Comparison of ENCODE assay signal across 27 cellular contexts in the genomic region with DNA sequence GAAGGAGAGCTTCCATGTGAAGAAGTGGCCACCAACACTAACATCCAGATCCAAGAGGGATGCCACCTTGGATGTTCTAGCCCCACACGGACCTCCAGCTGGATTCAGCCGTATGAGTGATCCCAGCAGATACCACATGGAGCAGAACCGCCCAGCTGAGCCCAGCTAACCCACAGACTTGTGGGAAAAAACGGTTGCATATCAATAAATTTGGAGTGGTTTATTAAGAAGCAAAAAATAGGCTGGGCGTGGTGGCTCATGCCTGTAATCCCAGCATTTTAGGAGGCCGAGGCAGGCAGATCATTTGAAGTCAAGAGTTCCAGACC.
"Had no signal": no experiment of that assay in that cellular context is flagged by ENCODE, and none has a peak within 500 bp of the region (broad histone marks: within the 10 kb centered on the region; RNA-seq: fewer than 3 reads in every experiment).

No MANE protein-coding gene starts in this region.

- H3K27ac ChIP-seq: brain microvascular endothelial cell, KMS-11, PC-9, SK-N-MC had no signal

- H2AFZ ChIP-seq: PC-9 had no signal

- H3K4me1 Mint-ChIP-seq: activated CD4-positive, alpha-beta memory T cell treated with anti-CD3 and anti-CD28 coated beads, Interleukin-2, amount 10 ng/mL, durations not matched to agents 7 days and 5 days; activated T-helper 17 cell treated with anti-CD3 and anti-CD28 coated beads, Interleukin-2, amount 50 U/mL, for 72 hours; T-cell had no signal

- H3K27me3 Mint-ChIP-seq: activated B cell treated with CpG ODN at 0.5 μM for 24 hours had no signal

- FAIRE-seq: TTC549 had no signal

- H3K36me3 ChIP-seq: brain microvascular endothelial cell, cardiac muscle cell had no signal

- H3K9me3 Mint-ChIP-seq: activated B cell treated with CpG ODN at 0.5 μM for 24 hours; activated CD4-positive, alpha-beta memory T cell treated with anti-CD3 and anti-CD28 coated beads, Interleukin-2, amount 10 ng/mL, durations not matched to agents 7 days and 5 days; activated naive CD4-positive, alpha-beta T cell treated with anti-CD3 and anti-CD28 coated beads for 36 hours; activated T-helper 17 cell treated with anti-CD3 and anti-CD28 coated beads, Interleukin-2, amount 50 U/mL, for 72 hours; T-cell had no signal

- ATAC-seq: activated T-helper 17 cell treated with anti-CD3 and anti-CD28 coated beads, Interleukin-2, amount 50 U/mL, for 72 hours; T-cell had no signal

- DNase-seq: activated B cell treated with CpG ODN at 0.5 μM for 24 hours; activated CD4-positive, alpha-beta memory T cell treated with anti-CD3 and anti-CD28 coated beads, Interleukin-2, amount 10 ng/mL, durations not matched to agents 7 days and 5 days; activated CD4-positive, alpha-beta T cell treated with anti-CD3 and anti-CD28 coated beads for 1 hour; activated CD4-positive, alpha-beta T cell treated with anti-CD3 and anti-CD28 coated beads, Interleukin-2, amount 50 U/mL, for 1 hour; activated gamma-delta T cell; activated naive CD4-positive, alpha-beta T cell treated with anti-CD3 and anti-CD28 coated beads for 36 hours; activated T-cell treated with anti-CD3 and anti-CD28 coated beads for 4 hours; activated T-cell treated with anti-CD3 and anti-CD28 coated beads, Interleukin-2, amount 50 U/mL, for 48 hours; amygdala; brain microvascular endothelial cell; NCI-H1092 treated with DMSO at 0.1 percent for 48 hours; NCI-H1436; NCI-H1694 treated with DMSO at 0.1 percent for 48 hours; NCI-H2029 treated with DMSO at 0.1 percent for 48 hours; NCI-H510A treated with DMSO at 0.1 percent for 48 hours; NCI-H69; NK-92 treated with Interleukin-12 subunit alpha and Interleukin-12 subunit beta, amount 100 ng/mL, for 24 hours; PC-9; T-cell; T-helper 2 cell; T1000 had no signal

- H3K27ac Mint-ChIP-seq: activated B cell treated with CpG ODN at 0.5 μM for 24 hours; activated CD4-positive, alpha-beta memory T cell treated with anti-CD3 and anti-CD28 coated beads, Interleukin-2, amount 10 ng/mL, durations not matched to agents 7 days and 5 days; activated naive CD4-positive, alpha-beta T cell treated with anti-CD3 and anti-CD28 coated beads for 36 hours; activated naive CD8-positive, alpha-beta T cell; activated T-helper 17 cell treated with anti-CD3 and anti-CD28 coated beads, Interleukin-2, amount 50 U/mL, for 72 hours; T-cell had no signal

- H3K4me3 ChIP-seq: cardiac muscle cell, PC-9, SK-N-MC had no signal

- H3K9ac ChIP-seq: KMS-11 had no signal

- H3K4me2 ChIP-seq: KMS-11, PC-9 had no signal

- H3K27me3 ChIP-seq: brain microvascular endothelial cell, cardiac muscle cell had no signal

- H3K36me3 Mint-ChIP-seq: activated naive CD8-positive, alpha-beta T cell; T-cell had no signal

- H3K4me3 Mint-ChIP-seq: activated B cell treated with CpG ODN at 0.5 μM for 24 hours; activated CD4-positive, alpha-beta memory T cell treated with anti-CD3 and anti-CD28 coated beads, Interleukin-2, amount 10 ng/mL, durations not matched to agents 7 days and 5 days; activated naive CD4-positive, alpha-beta T cell treated with anti-CD3 and anti-CD28 coated beads for 36 hours; activated naive CD8-positive, alpha-beta T cell; activated T-helper 17 cell treated with anti-CD3 and anti-CD28 coated beads, Interleukin-2, amount 50 U/mL, for 72 hours; T-cell had no signal
